ENCODE assay signal across 2 cellular contexts in genomic region chr10:46630816-46631215, GRCh38. TPM values are rescaled to one million over a fixed set of nuclear protein-coding genes. Genes with fewer than 3 reads are reported as not detected.
"Had no signal": no experiment of that assay in that cellular context is flagged by ENCODE, and none has a peak within 500 bp of the region (broad histone marks: within the 10 kb centered on the region; RNA-seq: fewer than 3 reads in every experiment).

No MANE protein-coding gene starts in this region.

RNA-seq across cellular contexts. Expression of gene SYT15, which starts 51.9 kb away (rescaled TPM):
- total RNA-seq: GM23338, H7 had no signal
